Comparison of ENCODE assay signal across 16 cellular contexts in the genomic region with DNA sequence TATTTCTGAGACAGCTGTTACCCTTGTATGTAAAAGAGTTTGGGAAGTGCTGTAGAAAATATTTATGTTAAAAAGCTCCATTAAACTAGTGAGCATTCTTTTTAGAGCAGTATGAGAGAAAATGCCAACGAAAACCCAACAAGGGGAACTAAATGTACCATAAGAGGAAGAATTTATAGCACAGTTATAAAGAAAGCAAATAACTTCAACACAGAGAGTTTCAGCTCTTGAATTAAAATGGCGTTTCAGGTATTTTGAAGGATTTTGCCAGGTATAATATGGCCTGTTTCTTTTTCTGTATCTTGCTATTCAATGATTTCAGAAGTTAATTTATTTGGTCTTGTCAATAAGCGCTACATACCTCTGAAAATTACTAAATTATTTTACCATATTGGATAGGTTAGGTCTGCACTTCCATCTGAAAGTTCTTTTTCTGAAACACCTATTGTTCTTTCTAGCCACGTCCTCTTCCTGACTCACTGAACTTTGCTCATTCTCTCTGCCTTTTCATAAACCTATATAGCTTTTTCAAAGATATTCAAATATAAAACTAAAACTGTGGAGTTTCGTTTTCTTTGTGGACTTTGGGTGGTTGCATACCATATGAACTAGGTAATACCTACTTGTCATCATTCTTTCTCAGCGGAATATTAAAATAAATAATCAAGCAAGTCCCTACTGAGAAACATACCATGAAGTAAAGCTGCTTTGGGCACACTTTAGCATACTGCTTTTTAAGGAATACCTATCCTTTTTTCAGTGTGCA.
DNase-seq lines count a peak whose midpoint lies in the region; ATAC-seq, FAIRE-seq and TF ChIP-seq lines count a peak whose summit lies in the region.
"Had no signal": no experiment of that assay in that cellular context is flagged by ENCODE, and none has a peak within 500 bp of the region (broad histone marks: within the 10 kb centered on the region; RNA-seq: fewer than 3 reads in every experiment).

No MANE protein-coding gene starts in this region.

- H3K9me3 Mint-ChIP-seq in activated CD8-positive, alpha-beta T cell treated with anti-CD3 and anti-CD28 coated beads for 36 hours: no peaks in the 10 kb centered on the region
- H3K9me3 Mint-ChIP-seq in effector memory CD8-positive, alpha-beta T cell: no peaks in the 10 kb centered on the region
- H3K9me3 Mint-ChIP-seq: activated T-helper 17 cell treated with anti-CD3 and anti-CD28 coated beads, Interleukin-2, amount 50 U/mL, for 72 hours; T-helper 1 cell treated with Interleukin-12 subunit alpha and Interleukin-12 subunit beta and Interleukin-4 antibody, amounts not matched to agents 30 μg/mL and 1 μg/mL, for 36 hours had no signal

- FAIRE-seq in bronchial epithelial cell (lab: Jason Lieb, UNC): no peak
- FAIRE-seq in GM19239 (lab: Jason Lieb, UNC): no peak

- CTCF ChIA-PET in activated CD8-positive, alpha-beta T cell treated with anti-CD3 and anti-CD28 coated beads for 36 hours (lab: Charles Lee): no interaction called here

- H3K4me3 ChIP-seq in bronchial epithelial cell (ENCODE audit: low read depth, low read length): no peak overlapping the region
- H3K4me3 ChIP-seq: esophagus muscularis mucosa, MG63 had no signal

- DNase-seq in Daoy (ENCODE audit: low read depth): peak; percentile 47
- peak; percentile 15 for DNase-seq in LHCN-M2 (ENCODE audit: low read depth)
- peak; percentile 85 for DNase-seq in bronchial epithelial cell (ENCODE audit: low read depth)
- DNase-seq in lung microvascular endothelial cell (ENCODE audit: low read depth in 2 of 2): peak; percentile 45 to 75
- DNase-seq in activated CD8-positive, alpha-beta T cell treated with anti-CD3 and anti-CD28 coated beads for 36 hours: no peak
- no peak for DNase-seq in medulla oblongata (ENCODE audit: extremely low spot score)
- DNase-seq in effector memory CD8-positive, alpha-beta T cell: no peak
- no peak for DNase-seq in GM19239 (ENCODE audit: insufficient read length, low spot score)
- DNase-seq: activated CD4-positive, alpha-beta T cell treated with anti-CD3 and anti-CD28 coated beads, Interleukin-2, amount 50 U/mL, for 1 hour; central memory CD4-positive, alpha-beta T cell; MG63; NCI-H2171; stimulated activated naive CD8-positive, alpha-beta T cell treated with anti-CD3 and anti-CD28 coated beads, Interleukin-15, Interleukin-2, amounts not matched to agents 100 U/mL and 50 U/mL, for 24 hours had no signal

- no peaks in the 10 kb centered on the region for H3K36me3 ChIP-seq in bronchial epithelial cell (ENCODE audit: control insufficient read depth, insufficient read depth, low read length)
- H3K36me3 ChIP-seq: esophagus muscularis mucosa had no signal

- no peaks in the 10 kb centered on the region for H3K36me3 Mint-ChIP-seq in activated CD8-positive, alpha-beta T cell treated with anti-CD3 and anti-CD28 coated beads for 36 hours (ENCODE audit: low read depth)
- H3K36me3 Mint-ChIP-seq in effector memory CD8-positive, alpha-beta T cell (ENCODE audit: insufficient read depth): no peaks in the 10 kb centered on the region

- no peak overlapping the region for H3K4me3 Mint-ChIP-seq in activated CD8-positive, alpha-beta T cell treated with anti-CD3 and anti-CD28 coated beads for 36 hours
- H3K4me3 Mint-ChIP-seq in effector memory CD8-positive, alpha-beta T cell: no peak overlapping the region
- H3K4me3 Mint-ChIP-seq: activated T-helper 17 cell treated with anti-CD3 and anti-CD28 coated beads, Interleukin-2, amount 50 U/mL, for 72 hours; T-helper 1 cell treated with Interleukin-12 subunit alpha and Interleukin-12 subunit beta and Interleukin-4 antibody, amounts not matched to agents 30 μg/mL and 1 μg/mL, for 36 hours had no signal

- no peak for ATAC-seq in activated CD8-positive, alpha-beta T cell treated with anti-CD3 and anti-CD28 coated beads for 36 hours
- ATAC-seq in effector memory CD8-positive, alpha-beta T cell (replicated peaks): no peak
- ATAC-seq: activated T-helper 17 cell treated with anti-CD3 and anti-CD28 coated beads, Interleukin-2, amount 50 U/mL, for 72 hours; stimulated activated naive CD8-positive, alpha-beta T cell treated with anti-CD3 and anti-CD28 coated beads, Interleukin-15, Interleukin-2, amounts not matched to agents 100 U/mL and 50 U/mL, for 24 hours had no signal

- intact Hi-C loops in activated CD8-positive, alpha-beta T cell treated with anti-CD3 and anti-CD28 coated beads for 36 hours (cut with micrococcal nuclease): no loop called here

- no peaks in the 10 kb centered on the region for H3K27me3 Mint-ChIP-seq in activated CD8-positive, alpha-beta T cell treated with anti-CD3 and anti-CD28 coated beads for 36 hours
- H3K27me3 Mint-ChIP-seq in effector memory CD8-positive, alpha-beta T cell: no peaks in the 10 kb centered on the region
- H3K27me3 Mint-ChIP-seq: activated T-helper 17 cell treated with anti-CD3 and anti-CD28 coated beads, Interleukin-2, amount 50 U/mL, for 72 hours had no signal

- POLR2A ChIA-PET in activated CD8-positive, alpha-beta T cell treated with anti-CD3 and anti-CD28 coated beads for 36 hours (lab: Charles Lee): no interaction called here

- no peak for TF ChIP-seq CTCF in bronchial epithelial cell (IDR thresholded peaks at IDR 0.05; ENCODE audit: insufficient read depth, low read length, severe bottlenecking)
- no peak for TF ChIP-seq CTCF in activated CD8-positive, alpha-beta T cell treated with anti-CD3 and anti-CD28 coated beads for 36 hours (IDR thresholded peaks at IDR 0.05)

- H3K4me1 Mint-ChIP-seq in activated CD8-positive, alpha-beta T cell treated with anti-CD3 and anti-CD28 coated beads for 36 hours (ENCODE audit: low read depth): peaks cover 2% of the 10 kb centered on the region
- H3K4me1 Mint-ChIP-seq in effector memory CD8-positive, alpha-beta T cell (ENCODE audit: low read depth in 2 of 2): no peaks in the 10 kb centered on the region
- H3K4me1 Mint-ChIP-seq: activated T-helper 17 cell treated with anti-CD3 and anti-CD28 coated beads, Interleukin-2, amount 50 U/mL, for 72 hours had no signal

- no peaks in the 10 kb centered on the region for H3K27me3 ChIP-seq in bronchial epithelial cell (ENCODE audit: control insufficient read depth, insufficient read depth, low read length)
- H3K27me3 ChIP-seq: esophagus muscularis mucosa, MG63 had no signal

- H3K27ac Mint-ChIP-seq in activated CD8-positive, alpha-beta T cell treated with anti-CD3 and anti-CD28 coated beads for 36 hours: no peak overlapping the region
- no peak overlapping the region for H3K27ac Mint-ChIP-seq in effector memory CD8-positive, alpha-beta T cell
- H3K27ac Mint-ChIP-seq: activated T-helper 17 cell treated with anti-CD3 and anti-CD28 coated beads, Interleukin-2, amount 50 U/mL, for 72 hours; T-helper 1 cell treated with Interleukin-12 subunit alpha and Interleukin-12 subunit beta and Interleukin-4 antibody, amounts not matched to agents 30 μg/mL and 1 μg/mL, for 36 hours had no signal

Comparison
In these comparisons a context has a peak if more than half of its experiments do, and no peak if none do; other contexts are left out.
1. DNase-seq: peak in Daoy (single experiment), LHCN-M2 (single experiment), bronchial epithelial cell (single experiment) and lung microvascular endothelial cell (2 of 2); none in activated CD8-positive, alpha-beta T cell treated with anti-CD3 and anti-CD28 coated beads for 36 hours (single experiment), medulla oblongata (single experiment), effector memory CD8-positive, alpha-beta T cell (0 of 3) and GM19239 (single experiment).